In genomic region chr20:62174870-62175624, GRCh38 we compare ENCODE assay signal across 15 cellular contexts. TPM values are rescaled to one million over a fixed set of nuclear protein-coding genes. Genes with fewer than 3 reads are reported as not detected.
A peak's percentile ranks its signal among the peaks of the same experiment; 100 is the strongest.
DNase-seq lines count a peak whose midpoint lies in the region; ATAC-seq and TF ChIP-seq lines count a peak whose summit lies in the region.
"Had no signal": no experiment of that assay in that cellular context is flagged by ENCODE, and none has a peak within 500 bp of the region (broad histone marks: within the 10 kb centered on the region; RNA-seq: fewer than 3 reads in every experiment).

No MANE protein-coding gene starts in this region.

- intact Hi-C loops in left ventricle myocardium superior (cut with micrococcal nuclease), result no loop called here
- intact Hi-C loops in left cardiac atrium (cut with DNase I), result no loop called here

- ATAC-seq in left ventricle myocardium superior (no peak), left cardiac atrium (no peak), WTC11 (peak; percentile 32; the same call in 1 of the 2 replicates), GM18520 (IDR thresholded peaks at IDR 0.05; ENCODE audit: unreplicated experiment) (no peak)
- ATAC-seq: CD8-positive, alpha-beta T cell had no signal

- CTCF ChIA-PET in WTC11 (lab: Charles Lee), result no interaction called here

- H3K4me3 Mint-ChIP-seq in WTC11 (no peak overlapping the region), nephron progenitor cell (no peak overlapping the region)
- no peak overlapping the region for H3K4me3 Mint-ChIP-seq in activated T-cell treated with anti-CD3 and anti-CD28 coated beads, Interleukin-2, amount 50 U/mL, for 24 hours
- H3K4me3 Mint-ChIP-seq: CD8-positive, alpha-beta T cell had no signal

- H3K36me3 Mint-ChIP-seq in WTC11 (peaks cover 16% of the 10 kb centered on the region), nephron progenitor cell (ENCODE audit: low read depth) (peaks cover 26% of the 10 kb centered on the region)
- peaks cover 68% of the 10 kb centered on the region for H3K36me3 Mint-ChIP-seq in activated T-cell treated with anti-CD3 and anti-CD28 coated beads, Interleukin-2, amount 50 U/mL, for 24 hours (ENCODE audit: low read depth)

- H3K27ac Mint-ChIP-seq in WTC11 (peak overlapping the region; percentile 11; the same call in 1 of the 2 replicates), nephron progenitor cell (peak overlapping the region; percentile 67)
- no peak overlapping the region for H3K27ac Mint-ChIP-seq in activated T-cell treated with anti-CD3 and anti-CD28 coated beads, Interleukin-2, amount 50 U/mL, for 24 hours
- H3K27ac Mint-ChIP-seq: CD8-positive, alpha-beta T cell had no signal

- TF ChIP-seq CTCF in WTC11 (IDR thresholded peaks at IDR 0.05) (no peak), nephron progenitor cell (IDR thresholded peaks at IDR 0.05) (no peak)

- H3K27me3 Mint-ChIP-seq in WTC11 (ENCODE audit: low read depth) (no peaks in the 10 kb centered on the region), nephron progenitor cell (ENCODE audit: low read depth, poor library complexity) (peaks cover 9% of the 10 kb centered on the region)
- no peaks in the 10 kb centered on the region for H3K27me3 Mint-ChIP-seq in activated T-cell treated with anti-CD3 and anti-CD28 coated beads, Interleukin-2, amount 50 U/mL, for 24 hours

- POLR2A ChIA-PET in WTC11 (lab: Charles Lee), result no interaction called here

- H3K9me3 Mint-ChIP-seq in WTC11 (no peaks in the 10 kb centered on the region), nephron progenitor cell (no peaks in the 10 kb centered on the region)
- H3K9me3 Mint-ChIP-seq in activated T-cell treated with anti-CD3 and anti-CD28 coated beads, Interleukin-2, amount 50 U/mL, for 24 hours, result no peaks in the 10 kb centered on the region
- H3K9me3 Mint-ChIP-seq: CD8-positive, alpha-beta T cell had no signal

- H3K4me1 Mint-ChIP-seq in WTC11 (no peaks in the 10 kb centered on the region), nephron progenitor cell (no peaks in the 10 kb centered on the region)
- no peaks in the 10 kb centered on the region for H3K4me1 Mint-ChIP-seq in activated T-cell treated with anti-CD3 and anti-CD28 coated beads, Interleukin-2, amount 50 U/mL, for 24 hours (ENCODE audit: low read depth)

- DNase-seq in left ventricle myocardium superior (peak; percentile 12), left cardiac atrium (no peak), WTC11 (ENCODE audit: low spot score) (no peak), nephron progenitor cell (no peak), nucleus accumbens (lab: John Stamatoyannopoulos, UW) (no peak)
- DNase-seq in activated T-cell treated with anti-CD3 and anti-CD28 coated beads, Interleukin-2, amount 50 U/mL, for 24 hours, result no peak
- DNase-seq: BE2C; CD8-positive, alpha-beta T cell; HCEC 1CT; NCI-H1436 treated with DMSO at 0.1 percent for 48 hours; NCI-H2081; NCI-H524; SHP77 treated with DMSO at 0.1 percent for 48 hours had no signal

TF ChIP-seq in WTC11, 78 proteins besides CTCF, POLR2A, EP300 and RAD21:
- no peak for TF ChIP-seq CREM (CRISPR knock-in tag; IDR thresholded peaks at IDR 0.05)
- TF ChIP-seq, protein P1, sequence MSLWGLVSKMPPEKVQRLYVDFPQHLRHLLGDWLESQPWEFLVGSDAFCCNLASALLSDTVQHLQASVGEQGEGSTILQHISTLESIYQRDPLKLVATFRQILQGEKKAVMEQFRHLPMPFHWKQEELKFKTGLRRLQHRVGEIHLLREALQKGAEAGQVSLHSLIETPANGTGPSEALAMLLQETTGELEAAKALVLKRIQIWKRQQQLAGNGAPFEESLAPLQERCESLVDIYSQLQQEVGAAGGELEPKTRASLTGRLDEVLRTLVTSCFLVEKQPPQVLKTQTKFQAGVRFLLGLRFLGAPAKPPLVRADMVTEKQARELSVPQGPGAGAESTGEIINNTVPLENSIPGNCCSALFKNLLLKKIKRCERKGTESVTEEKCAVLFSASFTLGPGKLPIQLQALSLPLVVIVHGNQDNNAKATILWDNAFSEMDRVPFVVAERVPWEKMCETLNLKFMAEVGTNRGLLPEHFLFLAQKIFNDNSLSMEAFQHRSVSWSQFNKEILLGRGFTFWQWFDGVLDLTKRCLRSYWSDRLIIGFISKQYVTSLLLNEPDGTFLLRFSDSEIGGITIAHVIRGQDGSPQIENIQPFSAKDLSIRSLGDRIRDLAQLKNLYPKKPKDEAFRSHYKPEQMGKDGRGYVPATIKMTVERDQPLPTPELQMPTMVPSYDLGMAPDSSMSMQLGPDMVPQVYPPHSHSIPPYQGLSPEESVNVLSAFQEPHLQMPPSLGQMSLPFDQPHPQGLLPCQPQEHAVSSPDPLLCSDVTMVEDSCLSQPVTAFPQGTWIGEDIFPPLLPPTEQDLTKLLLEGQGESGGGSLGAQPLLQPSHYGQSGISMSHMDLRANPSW (CRISPR knock-in tag; conservative IDR thresholded peaks at IDR 0.05; ENCODE audit: low read depth), result no peak
- no peak for TF ChIP-seq ZNF263 (CRISPR knock-in tag; IDR thresholded peaks at IDR 0.05; ENCODE audit: low read depth)
- no peak for TF ChIP-seq ZNF138 (CRISPR knock-in tag; conservative IDR thresholded peaks at IDR 0.05)
- TF ChIP-seq ZNF416 (CRISPR knock-in tag; IDR thresholded peaks at IDR 0.05), result no peak
- TF ChIP-seq ELF4 (CRISPR knock-in tag; IDR thresholded peaks at IDR 0.05; ENCODE audit: low read depth), result no peak
- TF ChIP-seq RORB (CRISPR knock-in tag; IDR thresholded peaks at IDR 0.05), result no peak

RNA-seq across cellular contexts. Expression of gene MTG2, which starts 7.8 kb away (rescaled TPM):
- total RNA-seq in left ventricle myocardium superior (27.3 TPM), left cardiac atrium (10 to 100 TPM; 19.1 to 28.9 TPM), WTC11 (2021) (26.6 to 33.0 TPM (median 27.9 TPM) in 3 replicates)

RNA-seq across cellular contexts. Expression of gene SS18L1, which starts 31.5 kb away (rescaled TPM):
- 10.7 TPM for total RNA-seq in left ventricle myocardium superior
- 1 to 10 TPM; 7.6 to 7.7 TPM for total RNA-seq in left cardiac atrium
- 29.4 to 34.1 TPM (median 29.8 TPM) in 3 replicates for total RNA-seq in WTC11 (2021)

RNA-seq across cellular contexts. Expression of gene PSMA7, which starts 31.9 kb away (rescaled TPM):
- 240 TPM for total RNA-seq in left ventricle myocardium superior
- total RNA-seq in left cardiac atrium, result 100 to 1,000 TPM; 174 to 210 TPM
- total RNA-seq in WTC11 (2021), result 315 to 364 TPM (median 321 TPM) in 3 replicates

RNA-seq across cellular contexts. Expression of gene HRH3, which starts 45.0 kb away (rescaled TPM):
- total RNA-seq in left ventricle myocardium superior, result not detected
- total RNA-seq in left cardiac atrium, result not detected
- total RNA-seq in WTC11 (2021), result 2.9 to 3.4 TPM (median 3.3 TPM) in 3 replicates
- total RNA-seq: CD8-positive, alpha-beta T cell; HT-29 had no signal

RNA-seq across cellular contexts. Expression of gene LSM14B, which starts 52.8 kb away (rescaled TPM):
- total RNA-seq in left ventricle myocardium superior (58.4 TPM), left cardiac atrium (10 to 100 TPM; 36.8 to 38.1 TPM), WTC11 (2021) (67.4 to 73.5 TPM (median 69.7 TPM) in 3 replicates)
